ENCODE assay signal across 8 cellular contexts in genomic region chr20:53922901-53923314, GRCh38.
DNase-seq lines count a peak whose midpoint lies in the region; ATAC-seq and TF ChIP-seq lines count a peak whose summit lies in the region.

No MANE protein-coding gene starts in this region.

- in situ Hi-C loops in HAP-1 (cut with MboI; ENCODE audit: low sequenced_read_pairs) = no loop called here

- no peaks in the 10 kb centered on the region for H3K27me3 ChIP-seq in ascending aorta
- H3K27me3 ChIP-seq in HAP-1 (ENCODE audit: low read depth) = no peaks in the 10 kb centered on the region
- H3K27me3 ChIP-seq in MG63 = no peaks in the 10 kb centered on the region

- no peak for TF ChIP-seq CTCF in ascending aorta (IDR thresholded peaks at IDR 0.05)

- no peaks in the 10 kb centered on the region for H3K36me3 ChIP-seq in ascending aorta
- no peaks in the 10 kb centered on the region for H3K36me3 ChIP-seq in HAP-1 (replicated peaks)
- no peaks in the 10 kb centered on the region for H3K36me3 ChIP-seq in MG63

- H3K4me1 ChIP-seq in ascending aorta (peaks cover 4 to 13% of the 10 kb centered on the region in 2 donors), HAP-1 (no peaks in the 10 kb centered on the region; the same call in 1 of the 2 replicates)

- peak overlapping the region; percentile 28 to 43 for H3K27ac ChIP-seq in ascending aorta

- no peak for DNase-seq in ascending aorta (ENCODE audit: low spot score in 2 of 2)
- no peak for DNase-seq in sciatic nerve (ENCODE audit: low spot score)
- DNase-seq in HAP-1 (ENCODE audit: low spot score in 2 of 2) = no peak
- no peak for DNase-seq in activated CD4-positive, CD25-positive, alpha-beta regulatory T cell treated with anti-CD3 and anti-CD28 coated beads, Interleukin-2, amount 50 U/mL, for 72 hours
- no peak for DNase-seq in MG63
- no peak for DNase-seq in AG08396 (ENCODE audit: low spot score)

- intact Hi-C loops in ascending aorta (cut with DNase I) (no loop called here), sciatic nerve (cut with DNase I) (no loop called here)

- H3K9me3 ChIP-seq in ascending aorta (no peaks in the 10 kb centered on the region), HAP-1 (no peaks in the 10 kb centered on the region), MG63 (no peaks in the 10 kb centered on the region)

- ATAC-seq in GM18909 (IDR thresholded peaks at IDR 0.05; ENCODE audit: poor library complexity, unreplicated experiment) = peak; percentile 54
- peak; percentile 41 for ATAC-seq in HG03196 (IDR thresholded peaks at IDR 0.05; ENCODE audit: unreplicated experiment)
- ATAC-seq in sciatic nerve = peak; percentile 75

- no peak overlapping the region for H3K4me3 ChIP-seq in ascending aorta
- no peak overlapping the region for H3K4me3 ChIP-seq in HAP-1
- no peak overlapping the region for H3K4me3 ChIP-seq in MG63
